8 cellular contexts compared by ENCODE assay signal in the genomic region with DNA sequence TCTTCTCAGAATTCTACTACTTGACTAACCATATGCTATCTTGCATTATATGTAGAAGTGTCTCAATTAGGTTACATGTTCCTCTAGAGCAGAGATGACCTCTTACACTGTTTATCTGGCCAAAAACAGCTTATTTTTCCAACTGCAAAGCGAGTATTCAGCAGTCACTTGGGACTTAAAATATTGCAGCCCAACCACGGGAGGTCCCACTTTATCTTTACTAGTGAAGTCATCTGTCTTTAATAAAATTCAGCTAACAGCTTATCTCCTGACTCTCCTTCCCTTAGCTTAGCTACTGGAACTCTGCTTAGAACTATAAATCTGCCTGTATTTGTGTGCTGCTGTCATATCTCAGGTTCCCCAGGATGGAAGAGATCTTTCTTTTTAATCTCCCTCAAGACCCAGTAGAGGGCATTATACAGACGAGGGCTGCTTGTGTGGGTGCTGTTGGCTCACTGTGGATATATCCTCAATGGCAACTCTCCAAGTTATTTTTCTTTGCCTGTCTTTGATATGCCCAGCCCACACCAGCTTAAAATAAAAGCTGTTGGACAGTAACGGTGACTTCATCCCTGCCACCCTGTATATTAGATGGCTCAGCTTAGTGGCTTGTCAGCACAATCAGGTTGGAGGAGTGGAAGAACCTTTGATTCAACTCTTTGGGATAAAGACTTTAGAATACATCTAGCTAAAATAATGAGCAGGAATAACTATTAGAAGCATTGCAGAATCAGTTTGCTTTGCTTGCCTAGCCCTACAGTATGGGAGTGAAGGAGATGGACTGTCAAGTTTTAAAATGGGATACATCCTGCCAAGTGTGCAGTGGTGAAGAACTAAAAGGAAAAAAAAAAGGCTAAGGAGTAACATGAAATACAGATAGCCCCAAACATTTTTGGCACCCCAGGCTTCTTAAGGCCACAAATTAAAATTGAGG. TPM values are rescaled to one million over a fixed set of nuclear protein-coding genes. Genes with fewer than 3 reads are reported as not detected.
DNase-seq lines count a peak whose midpoint lies in the region; ATAC-seq and TF ChIP-seq lines count a peak whose summit lies in the region.

No MANE protein-coding gene starts in this region.

- H3K9me3 ChIP-seq in PC-3 (ENCODE audit: low read length) = no peaks in the 10 kb centered on the region

- H4K20me1 ChIP-seq in PC-3 (ENCODE audit: low read length) = no peaks in the 10 kb centered on the region

- no peaks in the 10 kb centered on the region for H3K27me3 ChIP-seq in PC-3 (ENCODE audit: low read length)
- H3K27me3 ChIP-seq in mesendoderm (ENCODE audit: insufficient read depth, low read length, poor library complexity) = no peaks in the 10 kb centered on the region

- no peak overlapping the region for H4K5ac ChIP-seq in mesendoderm (ENCODE audit: low read length)

- no peak overlapping the region for H3K23ac ChIP-seq in mesendoderm (ENCODE audit: low read length)

- no peak overlapping the region for H3K4ac ChIP-seq in mesendoderm (ENCODE audit: low read depth, low read length)

- DNase-seq in SIG-M5 treated with dmso at 0.1 percent for 504 hours (lab: John Stamatoyannopoulos, UW; ENCODE audit: unreplicated experiment) (peak; percentile 64), SIG-M5 (lab: John Stamatoyannopoulos, UW) (no peak), PC-3 (peak; percentile 84), choroid plexus epithelial cell (ENCODE audit: low read depth) (peak; percentile 80), mesendoderm (peak; percentile 45), nucleus accumbens (lab: John Stamatoyannopoulos, UW) (no peak)

- CTCF ChIA-PET in PC-3 (lab: Charles Lee) = interaction anchor here (0.6 to 1.1 kb wide), 4 partner anchors 36 to 250 kb away, joined by 3 to 4 read pairs (median 3); no protein-coding TSS in a partner anchor

- no peak overlapping the region for H3K56ac ChIP-seq in mesendoderm (ENCODE audit: low read length)

- intact Hi-C loops in PC-3 (cut with micrococcal nuclease) = loop anchor here (2.0 to 10.0 kb wide), 5 partner anchors 41 to 385 kb away; a partner anchor contains a TSS

- peaks cover 59% of the 10 kb centered on the region for H3K36me3 ChIP-seq in PC-3 (ENCODE audit: low read depth, low read length)
- peaks cover 11% of the 10 kb centered on the region for H3K36me3 ChIP-seq in mesendoderm (ENCODE audit: control insufficient read depth, insufficient read depth, low read length)

- H2BK5ac ChIP-seq in mesendoderm (ENCODE audit: low read length) = no peak overlapping the region

- H3K9ac ChIP-seq in PC-3 (ENCODE audit: low read length) = no peak overlapping the region
- no peak overlapping the region for H3K9ac ChIP-seq in mesendoderm (ENCODE audit: low read length)

- peak; percentile 72 for TF ChIP-seq CTCF in PC-3 (conservative IDR thresholded peaks at IDR 0.05; ENCODE audit: low read depth, low read length)
- TF ChIP-seq CTCF in choroid plexus epithelial cell (conservative IDR thresholded peaks at IDR 0.05; ENCODE audit: low read depth, low read length) = peak; percentile 51

- H2AFZ ChIP-seq in PC-3 (ENCODE audit: low read length) = no peak overlapping the region

- peaks cover 5% of the 10 kb centered on the region for H3F3A ChIP-seq in PC-3 (ENCODE audit: low read length, unreplicated experiment)

- H3K9me2 ChIP-seq in PC-3 (replicated peaks; ENCODE audit: low read length) = no peaks in the 10 kb centered on the region

- no peak overlapping the region for H2AK5ac ChIP-seq in mesendoderm (ENCODE audit: low read length)

- H3K4me3 ChIP-seq in PC-3 (ENCODE audit: low read length) (no peak overlapping the region), choroid plexus epithelial cell (ENCODE audit: low read depth, low read length) (no peak overlapping the region), mesendoderm (ENCODE audit: low read length) (no peak overlapping the region)

- peak overlapping the region; percentile 13 for H4K8ac ChIP-seq in mesendoderm (ENCODE audit: low read depth, low read length)

- H3K79me2 ChIP-seq in PC-3 (ENCODE audit: low read length) (peaks cover 21% of the 10 kb centered on the region), mesendoderm (ENCODE audit: control insufficient read depth, insufficient read depth, low read length) (no peaks in the 10 kb centered on the region)

- H2BK15ac ChIP-seq in mesendoderm (replicated peaks; ENCODE audit: low read depth) = no peak overlapping the region

- peak; percentile 74 for ATAC-seq in PC-3
- ATAC-seq in HG02642 (IDR thresholded peaks at IDR 0.05; ENCODE audit: poor library complexity, unreplicated experiment) = no peak
- ATAC-seq in GM18502 (IDR thresholded peaks at IDR 0.05; ENCODE audit: poor library complexity, unreplicated experiment) = no peak

- POLR2A ChIA-PET in PC-3 (lab: Charles Lee; ENCODE audit: unreplicated experiment) = interaction anchor here (0.6 to 1.5 kb wide), 4 partner anchors 40 to 194 kb away, joined by 3 to 11 read pairs (median 6); a partner anchor contains a TSS

- H3K18ac ChIP-seq in mesendoderm (ENCODE audit: low read length) = no peak overlapping the region

- H2BK120ac ChIP-seq in mesendoderm (ENCODE audit: low read depth, low read length) = no peak overlapping the region

- no TSS peak for BruUV-seq in PC-3 (replicated peaks; lab: Mats Ljungman, UMichigan)

- no peak overlapping the region for H3K4me2 ChIP-seq in PC-3 (ENCODE audit: low read length)
- no peak overlapping the region for H3K4me2 ChIP-seq in mesendoderm (ENCODE audit: low read length)

- H3K27ac ChIP-seq in PC-3 (ENCODE audit: low read length) (peak overlapping the region; percentile 42), mesendoderm (ENCODE audit: low read depth, low read length) (no peak overlapping the region)

- no CpG with 5 or more reads among the region's 4 CpGs for WGBS in mesendoderm (ENCODE audit: extremely low coverage, insufficient coverage, low lambda C conversion rate)

- H3K4me1 ChIP-seq in PC-3 (ENCODE audit: insufficient read depth, low read length) (peaks cover 54% of the 10 kb centered on the region), mesendoderm (ENCODE audit: control insufficient read depth, low read depth, low read length) (no peaks in the 10 kb centered on the region)

- H3K79me1 ChIP-seq in mesendoderm (ENCODE audit: low read length) = peaks cover 4% of the 10 kb centered on the region

RNA-seq across cellular contexts. Expression of a gene that starts 9.6 kb away (rescaled TPM):
- total RNA-seq in PC-3 (2014; rRNA removed) = 194 and 232 TPM in 2 replicates
- polyA plus RNA-seq in mesendoderm (2013, experiment 1 of 2) = 201 TPM
- 201 TPM for polyA plus RNA-seq in mesendoderm (2013, experiment 2 of 2)

RNA-seq across cellular contexts. Expression of a gene that starts 40.4 kb away (rescaled TPM):
- 285 and 376 TPM in 2 replicates for total RNA-seq in PC-3 (2014; rRNA removed)
- 146 TPM for polyA plus RNA-seq in mesendoderm (2013, experiment 1 of 2)
- polyA plus RNA-seq in mesendoderm (2013, experiment 2 of 2) = 147 TPM

Comparison
In these comparisons a context has a peak if more than half of its experiments do, and no peak if none do; other contexts are left out.
1. DNase-seq: peak in SIG-M5 treated with dmso at 0.1 percent for 504 hours (single experiment), PC-3 (single experiment), choroid plexus epithelial cell (single experiment) and mesendoderm (single experiment); none in SIG-M5 (single experiment) and nucleus accumbens (0 of 56).